Comparison of ENCODE assay signal across 26 cellular contexts in genomic region chr6:122347251-122347650, GRCh38.
"Had no signal": no experiment of that assay in that cellular context is flagged by ENCODE, and none has a peak within 500 bp of the region (broad histone marks: within the 10 kb centered on the region; RNA-seq: fewer than 3 reads in every experiment).

No MANE protein-coding gene starts in this region.

- H3K27me3 Mint-ChIP-seq: dendritic cell treated with granulocyte-macrophage colony-stimulating factor and Interleukin-4, amounts not matched to agents 40 ng/mL and 50 ng/mL, for 4 days had no signal

- H3K36me3 Mint-ChIP-seq: immature natural killer cell, memory B cell, natural killer cell had no signal

- H3K4me2 ChIP-seq: smooth muscle cell had no signal

- H3K9me3 ChIP-seq: colonic mucosa, esophagus squamous epithelium, neutrophil, pancreas, right lobe of liver, thyroid gland, vagina had no signal

- H3K4me1 ChIP-seq: colonic mucosa, esophagus squamous epithelium, pancreas, right lobe of liver, thyroid gland, vagina had no signal

- H3K4me3 ChIP-seq: colonic mucosa, esophagus squamous epithelium, lung, pancreas, right lobe of liver, smooth muscle cell, thyroid gland, vagina had no signal

- H3K4me3 Mint-ChIP-seq: dendritic cell treated with granulocyte-macrophage colony-stimulating factor and Interleukin-4, amounts not matched to agents 40 ng/mL and 50 ng/mL, for 4 days; endodermal cell; immature natural killer cell; memory B cell; natural killer cell; neural crest cell; stimulated activated naive CD8-positive, alpha-beta T cell treated with anti-CD3 and anti-CD28 coated beads, Interleukin-15, amount 100 ng/mL, for 72 hours had no signal

- H3K9me3 Mint-ChIP-seq: dendritic cell treated with granulocyte-macrophage colony-stimulating factor and Interleukin-4, amounts not matched to agents 40 ng/mL and 50 ng/mL, for 4 days; endodermal cell; immature natural killer cell; memory B cell; natural killer cell; neural crest cell; stimulated activated naive CD8-positive, alpha-beta T cell treated with anti-CD3 and anti-CD28 coated beads, Interleukin-15, amount 100 ng/mL, for 72 hours had no signal

- H3K27ac ChIP-seq: colonic mucosa, esophagus squamous epithelium, neutrophil, pancreas, right lobe of liver, thyroid gland, vagina had no signal

- H3K27ac Mint-ChIP-seq: dendritic cell treated with granulocyte-macrophage colony-stimulating factor and Interleukin-4, amounts not matched to agents 40 ng/mL and 50 ng/mL, for 4 days; endodermal cell; immature natural killer cell; memory B cell; natural killer cell; stimulated activated naive CD8-positive, alpha-beta T cell treated with anti-CD3 and anti-CD28 coated beads, Interleukin-15, amount 100 ng/mL, for 72 hours had no signal

- H3K36me3 ChIP-seq: colonic mucosa, esophagus squamous epithelium, neutrophil, pancreas, right lobe of liver, thyroid gland, vagina had no signal

- DNase-seq: colonic mucosa; effector CD8-positive, alpha-beta T cell; endodermal cell; erythroblast; esophagus squamous epithelium; hypothalamus; immature natural killer cell; natural killer cell; pancreas; retina; right lobe of liver; stimulated activated CD4-positive, alpha-beta T cell treated with anti-CD3 and anti-CD28 coated beads, Interleukin-12 subunit alpha, Interleukin-12 subunit beta, amount 100 ng/mL, for 4 hours; stimulated activated CD4-positive, alpha-beta T cell treated with anti-CD3 and anti-CD28 coated beads, Interleukin-1b, Interleukin-23, amount 100 ng/mL, for 48 hours; stimulated activated CD4-positive, alpha-beta T cell treated with anti-CD3 and anti-CD28 coated beads, Interleukin-4, amount 100 ng/mL, for 1 hour; stimulated activated CD8-positive, alpha-beta memory T cell treated with anti-CD3 and anti-CD28 coated beads, Interleukin-4, amount 100 ng/mL, for 48 hours; stimulated activated naive CD4-positive, alpha-beta T cell; stimulated activated naive CD8-positive, alpha-beta T cell treated with anti-CD3 and anti-CD28 coated beads, Interleukin-15, amount 100 ng/mL, for 72 hours; thyroid gland; trophoblast cell had no signal

- ATAC-seq: natural killer cell; pancreas; right lobe of liver; stimulated activated naive CD8-positive, alpha-beta T cell treated with anti-CD3 and anti-CD28 coated beads, Interleukin-15, amount 100 ng/mL, for 72 hours had no signal

- H3K27me3 ChIP-seq: colonic mucosa, esophagus squamous epithelium, neutrophil, right lobe of liver, thyroid gland, vagina had no signal

- H3K4me1 Mint-ChIP-seq: endodermal cell; immature natural killer cell; memory B cell; natural killer cell; stimulated activated naive CD8-positive, alpha-beta T cell treated with anti-CD3 and anti-CD28 coated beads, Interleukin-15, amount 100 ng/mL, for 72 hours had no signal
